Comparison of ENCODE assay signal across 1 cellular context in genomic region chr2:68925298-68925885, GRCh38.
TF ChIP-seq lines count a peak whose summit lies in the region.

No MANE protein-coding gene starts in this region.

TF ChIP-seq in HepG2, 621 proteins besides CTCF, POLR2A, EP300 and RAD21 (continued from another document):
- TF ChIP-seq ZNF710 (CRISPR knock-in tag; IDR thresholded peaks at IDR 0.05; ENCODE audit: borderline replicate concordance) (no peak), GTF3A (CRISPR knock-in tag; conservative IDR thresholded peaks at IDR 0.05) (no peak), ZNF672 (CRISPR knock-in tag; IDR thresholded peaks at IDR 0.05) (no peak), ZNF407 (CRISPR knock-in tag; IDR thresholded peaks at IDR 0.05; ENCODE audit: not compliant biosample characterization) (no peak), NBN (conservative IDR thresholded peaks at IDR 0.05) (no peak), ZNF224 (CRISPR knock-in tag; IDR thresholded peaks at IDR 0.05) (no peak), ZNF230 (CRISPR knock-in tag; IDR thresholded peaks at IDR 0.05) (no peak), ZNF251 (CRISPR knock-in tag; IDR thresholded peaks at IDR 0.05) (no peak), FOXP4 (CRISPR knock-in tag; IDR thresholded peaks at IDR 0.05) (no peak), TIGD3 (CRISPR knock-in tag; IDR thresholded peaks at IDR 0.05; ENCODE audit: borderline replicate concordance) (no peak)
